27 cellular contexts compared by ENCODE assay signal in the genomic region with DNA sequence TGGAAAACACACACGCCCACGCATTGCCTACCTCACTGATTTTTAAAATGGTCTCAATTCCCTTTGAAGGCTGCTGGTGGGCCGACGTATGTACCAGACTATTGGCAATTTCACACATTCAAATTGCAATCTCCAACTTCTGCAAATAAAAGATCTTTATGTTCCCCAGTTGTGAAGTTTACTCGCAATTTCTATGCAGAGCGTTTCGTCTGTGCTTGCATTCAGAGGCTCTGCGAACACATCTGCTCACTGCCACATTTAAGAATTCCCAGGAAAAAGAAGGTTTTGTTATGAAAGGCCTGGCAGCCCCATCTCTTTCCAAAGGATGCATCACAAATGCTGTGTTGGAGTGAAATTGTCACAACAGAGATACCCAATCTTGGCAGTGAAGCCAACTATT.
"Had no signal": no experiment of that assay in that cellular context is flagged by ENCODE, and none has a peak within 500 bp of the region (broad histone marks: within the 10 kb centered on the region; RNA-seq: fewer than 3 reads in every experiment).

No MANE protein-coding gene starts in this region.

- H3K9me3 ChIP-seq: colonic mucosa, esophagus squamous epithelium, mucosa of descending colon, neutrophil, pancreas, right lobe of liver, thoracic aorta, tibial nerve, upper lobe of left lung had no signal

- H3K27me3 ChIP-seq: colonic mucosa, esophagus squamous epithelium, neutrophil, pancreas, right lobe of liver, tibial nerve, upper lobe of left lung had no signal

- ATAC-seq: left lobe of liver; mucosa of descending colon; natural killer cell treated with Interleukin-12 subunit alpha and Interleukin-12 subunit beta and Interleukin-15 and Interleukin-18, amount 100 ng/mL, for 72 hours; pancreas; right lobe of liver; stimulated activated naive CD8-positive, alpha-beta T cell treated with anti-CD3 and anti-CD28 coated beads, Interleukin-15, amount 100 ng/mL, for 72 hours had no signal

- H3K36me3 ChIP-seq: colonic mucosa, esophagus squamous epithelium, neutrophil, pancreas, right lobe of liver, thoracic aorta, tibial nerve, upper lobe of left lung had no signal

- DNase-seq: colonic mucosa; effector memory CD4-positive, alpha-beta T cell; esophagus squamous epithelium; head of caudate nucleus; kidney; mesenchymal stem cell; mucosa of descending colon; naive B cell; pancreas; right lobe of liver; stimulated activated CD4-positive, alpha-beta T cell treated with anti-CD3 and anti-CD28 coated beads, Interleukin-12 subunit alpha, Interleukin-12 subunit beta, amount 100 ng/mL, for 4 hours; stimulated activated CD4-positive, alpha-beta T cell treated with anti-CD3 and anti-CD28 coated beads, Interleukin-1b, Interleukin-23, amount 100 ng/mL, for 48 hours; stimulated activated CD4-positive, alpha-beta T cell treated with anti-CD3 and anti-CD28 coated beads, Interleukin-4, amount 100 ng/mL, for 1 hour; stimulated activated CD8-positive, alpha-beta memory T cell treated with anti-CD3 and anti-CD28 coated beads, Interleukin-4, amount 100 ng/mL, for 48 hours; stimulated activated naive CD4-positive, alpha-beta T cell; stimulated activated naive CD8-positive, alpha-beta T cell treated with anti-CD3 and anti-CD28 coated beads, Interleukin-15, amount 100 ng/mL, for 72 hours; upper lobe of left lung had no signal

- H3K4me2 ChIP-seq: smooth muscle cell had no signal

- H3K4me1 ChIP-seq: colonic mucosa, pancreas, right lobe of liver had no signal

- H3K27ac ChIP-seq: colonic mucosa, esophagus squamous epithelium, neutrophil, pancreas, right lobe of liver, thoracic aorta, tibial nerve, upper lobe of left lung had no signal

- H3K4me3 ChIP-seq: colonic mucosa, esophagus squamous epithelium, lung, mucosa of descending colon, pancreas, right lobe of liver, smooth muscle cell, thoracic aorta, tibial nerve, upper lobe of left lung had no signal

- FAIRE-seq: endothelial cell of umbilical vein, frontal cortex, kidney, pancreas, urothelium cell line had no signal
